ENCODE assay signal across 8 cellular contexts in the genomic region with DNA sequence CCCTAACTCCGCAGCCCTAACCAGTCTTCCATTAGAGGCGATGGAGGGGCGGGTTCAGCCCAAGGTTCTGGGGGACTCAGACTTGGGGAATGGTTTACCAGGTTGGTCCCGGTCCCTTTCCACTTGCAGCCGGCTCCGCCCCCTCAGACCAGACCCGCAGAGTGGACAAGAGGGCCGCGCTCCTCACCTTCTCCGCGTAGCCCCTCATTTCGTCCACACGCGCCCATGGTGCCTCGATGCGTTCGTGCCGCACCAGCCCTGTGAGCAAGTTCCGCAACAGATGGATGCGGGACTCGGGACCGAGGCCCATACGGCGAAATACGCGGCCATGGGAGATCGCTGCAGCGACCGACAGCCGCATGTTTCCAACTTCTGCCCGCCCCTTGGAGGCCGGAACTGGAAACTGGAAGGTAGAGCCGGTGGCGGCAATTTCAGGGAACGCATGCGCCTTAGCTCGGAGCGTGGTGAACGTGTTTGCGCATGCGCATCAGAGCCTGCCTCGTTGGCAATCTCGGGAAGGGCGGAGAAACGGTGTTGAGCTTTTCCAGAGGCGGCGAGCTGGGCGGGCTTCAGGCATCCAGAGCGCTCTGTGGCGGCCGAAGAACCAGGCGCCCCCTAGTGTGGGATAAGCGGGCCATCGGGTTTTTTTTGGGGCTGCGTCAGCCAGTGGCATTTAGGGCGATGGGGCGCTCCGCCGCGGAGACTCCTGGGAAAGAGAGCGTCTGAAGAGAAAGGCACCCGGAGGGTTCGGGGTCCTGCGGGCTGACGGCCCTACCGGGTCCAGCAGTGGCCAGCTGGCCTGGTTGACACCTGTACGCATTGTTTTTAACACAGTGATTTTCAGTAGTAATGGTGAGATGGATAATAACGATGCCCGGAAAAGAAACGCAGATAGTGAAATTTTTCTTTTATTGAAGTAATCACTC. TPM values are rescaled to one million over a fixed set of nuclear protein-coding genes. Genes with fewer than 3 reads are reported as not detected.
A peak's percentile ranks its signal among the peaks of the same experiment; 100 is the strongest.
DNase-seq lines count a peak whose midpoint lies in the region; ATAC-seq, FAIRE-seq and TF ChIP-seq lines count a peak whose summit lies in the region.

A gene (minus strand): TSS at position 405 of the 926 bp plus-strand sequence. CDS start 44 bp downstream, at position 361.

- H3K27ac Mint-ChIP-seq in chondrocyte (ENCODE audit: unreplicated experiment): peak within 1 kb of the TSS; percentile 99

- H3K27me3 ChIP-seq in BJ (ENCODE audit: control insufficient read depth, insufficient read depth, low read length): no peaks in the 10 kb centered on the region

- DNase-seq in BJ (ENCODE audit: low read depth) (peak; percentile 97), GM19238 (ENCODE audit: insufficient read length, low spot score) (peak; percentile 90), NCI-H510A treated with DMSO at 0.1 percent for 48 hours (lab: John Stamatoyannopoulos, UW) (peak; percentile 92), chondrocyte (ENCODE audit: low spot score) (peak; percentile 99), kidney (peak; percentile 100)
- peak; percentile 97 to 99 for DNase-seq in activated CD4-positive, alpha-beta T cell treated with anti-CD3 and anti-CD28 coated beads for 24 hours (ENCODE audit: low read depth in 2 of 2)
- DNase-seq in stimulated activated CD4-positive, alpha-beta T cell treated with anti-CD3 and anti-CD28 coated beads, Interleukin-15, amount 100 ng/mL, for 24 hours: peak; percentile 99

- peak within 1 kb of the TSS; percentile 97 for H3K4me3 Mint-ChIP-seq in chondrocyte (ENCODE audit: unreplicated experiment)

- peak within 1 kb of the TSS; percentile 90 to 94 for H3K9ac ChIP-seq in kidney (ENCODE audit: low read length in 2 of 2)

- H3K9me3 Mint-ChIP-seq in chondrocyte (ENCODE audit: low read depth): no peaks in the 10 kb centered on the region

- H3K27me3 Mint-ChIP-seq in chondrocyte (ENCODE audit: low read depth): no peaks in the 10 kb centered on the region

- H3K4me1 Mint-ChIP-seq in chondrocyte (ENCODE audit: low read depth): peaks cover 24% of the 10 kb centered on the region

- H3K9me3 ChIP-seq in kidney (ENCODE audit: control insufficient read depth in 1 of 2, low read length in 2 of 2): no peaks in the 10 kb centered on the region

- intact Hi-C loops in kidney (cut with DNase I): loop anchor here (10.0 kb wide), 1 partner anchor 148 kb away; no protein-coding TSS in a partner anchor

- peak; percentile 91 for FAIRE-seq in kidney (lab: Jason Lieb, UNC)

- peak; percentile 92 for ATAC-seq in HG03442 (IDR thresholded peaks at IDR 0.05; ENCODE audit: unreplicated experiment)

- no peaks in the 10 kb centered on the region for H3K36me3 ChIP-seq in BJ (ENCODE audit: control insufficient read depth, insufficient read depth, low read length)
- H3K36me3 ChIP-seq in kidney (ENCODE audit: control insufficient read depth in 1 of 2, insufficient read depth in 2 of 2, low read length in 2 of 2): no peaks in the 10 kb centered on the region

- peak; percentile 92 for TF ChIP-seq CTCF in BJ (IDR thresholded peaks at IDR 0.05; ENCODE audit: insufficient read depth, low read depth, low read length)
- TF ChIP-seq CTCF in chondrocyte (IDR thresholded peaks at IDR 0.05): peak; percentile 98
- peak; percentile 85 for TF ChIP-seq CTCF in kidney (IDR thresholded peaks at IDR 0.05; ENCODE audit: borderline replicate concordance, extremely low read depth, insufficient read depth)

- peaks cover 12 to 15% of the 10 kb centered on the region in 2 donors for H3K4me1 ChIP-seq in kidney (ENCODE audit: control insufficient read depth in 1 of 2, insufficient read depth in 1 of 2, low read depth in 1 of 2, low read length in 2 of 2)

- POLR2A ChIA-PET in BJ (lab: Charles Lee): interaction anchor here (1.0 kb wide), 1 partner anchor 152 kb away, joined by 4 read pairs; no protein-coding TSS in a partner anchor

- H3K27ac ChIP-seq in kidney (ENCODE audit: low read depth in 2 of 2, low read length in 2 of 2): peak within 1 kb of the TSS; percentile 84 to 91

- H3K36me3 Mint-ChIP-seq in chondrocyte (ENCODE audit: low read depth): peaks cover 12% of the 10 kb centered on the region

- H3K4me3 ChIP-seq in BJ (ENCODE audit: low read depth, low read length): peak within 1 kb of the TSS; percentile 84
- peak within 1 kb of the TSS; percentile 92 to 95 for H3K4me3 ChIP-seq in kidney (ENCODE audit: low read length in 2 of 2)

- CTCF ChIA-PET in BJ (lab: Yijun Ruan, JAX): interaction anchor here (0.6 to 3.7 kb wide), 37 partner anchors 9 to 416 kb away, joined by 3 to 24 read pairs (median 4); a partner anchor contains a TSS

RNA-seq across cellular contexts. Expression of the gene that starts here (rescaled TPM):
- polyA plus RNA-seq in BJ (2011; rRNA removed) (68.9 and 82.3 TPM in 2 replicates), kidney (ENCODE audit: insufficient read depth, low read depth, low replicate concordance) (121 TPM)
- polyA minus RNA-seq in BJ (2011; rRNA and poly(A)+ RNA removed): 32.7 and 47.1 TPM in 2 replicates
- total RNA-seq in chondrocyte (45.5 to 79.0 TPM (median 48.6 TPM) in 3 replicates), kidney (44.0 TPM)

Comparison
In these comparisons a context has a peak if more than half of its experiments do, and no peak if none do; other contexts are left out.
1. Peak in every context shown above with its lines: DNase-seq, ATAC-seq, H3K4me3 ChIP-seq and H3K27ac ChIP-seq.